ENCODE assay signal across 10 cellular contexts in genomic region chr4:149961876-149962597, GRCh38.
DNase-seq lines count a peak whose midpoint lies in the region; TF ChIP-seq lines count a peak whose summit lies in the region.
"Had no signal": no experiment of that assay in that cellular context is flagged by ENCODE, and none has a peak within 500 bp of the region (broad histone marks: within the 10 kb centered on the region; RNA-seq: fewer than 3 reads in every experiment).

No MANE protein-coding gene starts in this region.

- DNase-seq in HCEC 1CT = peak; percentile 50
- DNase-seq in SKM-1 treated with dmso at 0.1 percent for 144 hours (lab: John Stamatoyannopoulos, UW; ENCODE audit: unreplicated experiment) = peak; percentile 21
- peak; percentile 59 for DNase-seq in fibroblast of villous mesenchyme (ENCODE audit: low read depth)
- peak; percentile 9 for DNase-seq in smooth muscle cell of the brain vasculature (ENCODE audit: low read depth, low spot score)
- no peak for DNase-seq in cerebellar cortex (ENCODE audit: low spot score)
- DNase-seq in NCI-H82 treated with DMSO at 0.1 percent for 48 hours (lab: John Stamatoyannopoulos, UW; ENCODE audit: unreplicated experiment) = no peak
- DNase-seq in NCI-H146 (lab: John Stamatoyannopoulos, UW) = no peak
- DNase-seq: NCI-H2029 had no signal

- no peak for TF ChIP-seq CTCF in fibroblast of villous mesenchyme (IDR thresholded peaks at IDR 0.05; ENCODE audit: insufficient read depth, low read depth, low read length)

- H3K4me3 ChIP-seq in fibroblast of villous mesenchyme (ENCODE audit: low read depth, low read length) = no peak overlapping the region
- H3K4me3 ChIP-seq: SK-N-MC, skin epidermis had no signal

Comparison
In these comparisons a context has a peak if more than half of its experiments do, and no peak if none do; other contexts are left out.
1. DNase-seq: peak in HCEC 1CT (single experiment), SKM-1 treated with dmso at 0.1 percent for 144 hours (single experiment), fibroblast of villous mesenchyme (single experiment) and smooth muscle cell of the brain vasculature (single experiment); none in cerebellar cortex (single experiment), NCI-H82 treated with DMSO at 0.1 percent for 48 hours (single experiment) and NCI-H146 (single experiment).